9 cellular contexts compared by ENCODE assay signal in the genomic region with DNA sequence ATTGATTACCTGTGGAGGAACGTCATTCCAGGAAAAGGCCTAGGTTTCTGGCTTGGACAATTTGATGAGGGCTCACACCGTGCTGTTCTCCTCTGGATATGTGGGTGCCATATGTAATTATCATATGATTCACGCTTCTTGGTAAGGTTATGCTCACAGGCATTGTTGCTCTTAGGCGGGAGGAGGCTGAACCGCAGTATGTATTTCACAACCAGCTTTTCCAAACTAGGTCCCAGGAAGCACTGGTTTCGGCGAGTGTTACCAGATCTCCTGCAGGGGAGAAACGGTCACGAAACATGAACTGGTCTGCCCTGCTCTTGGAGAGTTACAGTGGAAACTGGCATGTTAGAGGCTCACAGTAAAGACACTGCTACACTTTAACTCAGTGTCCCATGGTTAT. TPM values are rescaled to one million over a fixed set of nuclear protein-coding genes. Genes with fewer than 3 reads are reported as not detected.
DNase-seq lines count a peak whose midpoint lies in the region; ATAC-seq, FAIRE-seq and TF ChIP-seq lines count a peak whose summit lies in the region.
"Had no signal": no experiment of that assay in that cellular context is flagged by ENCODE, and none has a peak within 500 bp of the region (broad histone marks: within the 10 kb centered on the region; RNA-seq: fewer than 3 reads in every experiment).

No MANE protein-coding gene starts in this region.

- no peaks in the 10 kb centered on the region for H3K4me1 ChIP-seq in CD8-positive, alpha-beta memory T cell (ENCODE audit: insufficient read depth, low read length)
- H3K4me1 ChIP-seq in PC-9 (replicated peaks; ENCODE audit: insufficient read depth) = peaks cover 10% of the 10 kb centered on the region
- H3K4me1 ChIP-seq in pancreas = peaks cover 0 to 2% (median 0%) of the 10 kb centered on the region in 3 donors

- CTCF ChIA-PET in CD8-positive, alpha-beta memory T cell (lab: Charles Lee) = interaction anchor here (0.6 to 2.4 kb wide), 28 partner anchors 8 to 288 kb away, joined by 3 to 19 read pairs (median 4); partner anchors contain the start of gene ECI2
- CTCF ChIA-PET in PC-9 (lab: Charles Lee) = interaction anchor here (0.5 to 2.1 kb wide), 18 partner anchors 15 to 376 kb away, joined by 3 to 26 read pairs (median 4); a partner anchor contains a TSS

- BruUV-seq in PC-9 (replicated peaks; lab: Mats Ljungman, UMichigan) = no TSS peak

- peak overlapping the region; percentile 35 for H3K4me3 ChIP-seq in CD8-positive, alpha-beta memory T cell (ENCODE audit: low read length)
- H3K4me3 ChIP-seq in PC-9 (peak overlapping the region; percentile 54; the same call in 1 of the 2 replicates), pancreas (peak overlapping the region in 2 of 4 donors; percentile 40 to 54)

- no peak for DNase-seq in CD8-positive, alpha-beta memory T cell
- peak; percentile 35 to 63 for DNase-seq in PC-9
- no peak for DNase-seq in pancreas
- DNase-seq in GM12891 (ENCODE audit: insufficient read length, low spot score) = no peak
- no peak for DNase-seq in NCI-H1694 (lab: John Stamatoyannopoulos, UW)
- DNase-seq in kidney glomerular epithelial cell (lab: John Stamatoyannopoulos, UW) = no peak
- no peak for DNase-seq in COLO829 (ENCODE audit: low spot score)

- ATAC-seq in esophagus mucosa = peak; percentile 64
- ATAC-seq in pancreas = peak in 2 of 4 donors; percentile 2

- H3K9me3 Mint-ChIP-seq in CD8-positive, alpha-beta memory T cell = peaks cover 0 to 4% (median 0%) of the 10 kb centered on the region in 5 donors

- intact Hi-C loops in PC-9 (cut with micrococcal nuclease; ENCODE audit: unreplicated experiment) (loop anchor here (1.0 to 10.0 kb wide), 5 partner anchors 22 to 571 kb away; no protein-coding TSS in a partner anchor), pancreas (cut with DNase I) (no loop called here)

- H3K9me3 ChIP-seq in CD8-positive, alpha-beta memory T cell (ENCODE audit: low read length) = no peaks in the 10 kb centered on the region
- H3K9me3 ChIP-seq in PC-9 (ENCODE audit: insufficient read depth, low read depth) (no peaks in the 10 kb centered on the region), pancreas (no peaks in the 10 kb centered on the region)

- H3F3A ChIP-seq in PC-9 (ENCODE audit: insufficient read depth, low read depth) = peaks cover 6% of the 10 kb centered on the region; the same call in 1 of the 2 replicates

- 85 to 86% methylated on average over 9 of the region's 9 CpGs for WGBS in pancreas, 2 donors

- H3K27ac ChIP-seq in CD8-positive, alpha-beta memory T cell (ENCODE audit: low read depth, low read length) = no peak overlapping the region
- H3K27ac ChIP-seq in PC-9 (peak overlapping the region; percentile 69), pancreas (peak overlapping the region in 3 of 4 donors; percentile 54 to 67 (median 66))

- peak overlapping the region; percentile 72 for H3K4me2 ChIP-seq in PC-9

- FAIRE-seq in pancreas (lab: Jason Lieb, UNC) = no peak
- no peak for FAIRE-seq in GM12891 (lab: Jason Lieb, UNC)
- FAIRE-seq: TTC549 had no signal

- H3K36me3 ChIP-seq in CD8-positive, alpha-beta memory T cell (ENCODE audit: insufficient read depth, low read length) = no peaks in the 10 kb centered on the region
- H3K36me3 ChIP-seq in PC-9 (ENCODE audit: low read depth) = no peaks in the 10 kb centered on the region
- no peaks in the 10 kb centered on the region for H3K36me3 ChIP-seq in pancreas

- H3K4me3 Mint-ChIP-seq in CD8-positive, alpha-beta memory T cell = peak overlapping the region in 6 of 7 donors; percentile 80 to 90 (median 84)

- H3K79me2 ChIP-seq in PC-9 (ENCODE audit: low read depth) = no peaks in the 10 kb centered on the region

- POLR2A ChIA-PET in CD8-positive, alpha-beta memory T cell (lab: Charles Lee) = interaction anchor here (0.6 to 1.9 kb wide), 4 partner anchors 170 to 1064 kb away, joined by 3 to 13 read pairs (median 9); partner anchors contain the start of gene ECI2
- POLR2A ChIA-PET in PC-9 (lab: Charles Lee; ENCODE audit: unreplicated experiment) = interaction anchor here (0.7 to 1.0 kb wide), 2 partner anchors 22 to 33 kb away, joined by 3 to 5 read pairs; no protein-coding TSS in a partner anchor

- no peaks in the 10 kb centered on the region for H3K27me3 Mint-ChIP-seq in CD8-positive, alpha-beta memory T cell

- no peaks in the 10 kb centered on the region for H4K20me1 ChIP-seq in PC-9 (ENCODE audit: insufficient read depth)

- TF ChIP-seq POLR2A in GM12891 (IDR thresholded peaks at IDR 0.05; ENCODE audit: low read depth, low read length) = no peak

- H3K4me1 Mint-ChIP-seq in CD8-positive, alpha-beta memory T cell = peaks cover 26 to 31% (median 30%) of the 10 kb centered on the region in 3 donors

- no peaks in the 10 kb centered on the region for H3K9me2 ChIP-seq in PC-9 (ENCODE audit: insufficient read depth)

- TF ChIP-seq CTCF in PC-9 (conservative IDR thresholded peaks at IDR 0.05) (no peak), pancreas (IDR thresholded peaks at IDR 0.05) (no peak)

- no peaks in the 10 kb centered on the region for H3K36me3 Mint-ChIP-seq in CD8-positive, alpha-beta memory T cell

- no peaks in the 10 kb centered on the region for H3K27me3 ChIP-seq in CD8-positive, alpha-beta memory T cell (ENCODE audit: insufficient read depth, low read length, poor library complexity, severe bottlenecking)
- H3K27me3 ChIP-seq in PC-9 (ENCODE audit: insufficient read depth, low read depth) (no peaks in the 10 kb centered on the region), pancreas (no peaks in the 10 kb centered on the region)

- H3K27ac Mint-ChIP-seq in CD8-positive, alpha-beta memory T cell = peak overlapping the region; percentile 82 to 96 (median 90)

- H2AFZ ChIP-seq in PC-9 = peak overlapping the region; percentile 61; the same call in 1 of the 2 replicates

TF ChIP-seq in GM12891, 5 proteins besides CTCF, POLR2A, EP300 and RAD21:
- no peak for TF ChIP-seq POU2F2 (IDR thresholded peaks at IDR 0.05; ENCODE audit: low read depth, low read length)
- no peak for TF ChIP-seq SPI1 (IDR thresholded peaks at IDR 0.05; ENCODE audit: low read depth, low read length)

RNA-seq across cellular contexts. Expression of gene FAM50B, which starts 0.8 kb away (rescaled TPM):
- 1 to 10 TPM; 7.3 to 7.5 TPM for total RNA-seq in CD8-positive, alpha-beta memory T cell
- 10.3 TPM for polyA plus RNA-seq in CD8-positive, alpha-beta memory T cell
- 14.3 and 16.3 TPM in 2 replicates for total RNA-seq in PC-9 (2021)
- total RNA-seq in esophagus mucosa = 6.0 TPM
- total RNA-seq in pancreas = 1 to 10 TPM; 3.6 to 8.7 (median 5.9) TPM
- 1 to 10 TPM; 4.1 to 9.7 TPM for polyA plus RNA-seq in pancreas
- polyA plus RNA-seq in GM12891 (2012; ENCODE audit: low read depth, missing spikeins) = 5.0 TPM

Comparison
In these comparisons a context has a peak if more than half of its experiments do, and no peak if none do; other contexts are left out.
1. DNase-seq: peak in PC-9 (2 of 2); none in CD8-positive, alpha-beta memory T cell (0 of 5), pancreas (0 of 6), GM12891 (single experiment), NCI-H1694 (single experiment), kidney glomerular epithelial cell (single experiment) and COLO829 (single experiment).